ENCODE assay signal across 14 cellular contexts in the genomic region with DNA sequence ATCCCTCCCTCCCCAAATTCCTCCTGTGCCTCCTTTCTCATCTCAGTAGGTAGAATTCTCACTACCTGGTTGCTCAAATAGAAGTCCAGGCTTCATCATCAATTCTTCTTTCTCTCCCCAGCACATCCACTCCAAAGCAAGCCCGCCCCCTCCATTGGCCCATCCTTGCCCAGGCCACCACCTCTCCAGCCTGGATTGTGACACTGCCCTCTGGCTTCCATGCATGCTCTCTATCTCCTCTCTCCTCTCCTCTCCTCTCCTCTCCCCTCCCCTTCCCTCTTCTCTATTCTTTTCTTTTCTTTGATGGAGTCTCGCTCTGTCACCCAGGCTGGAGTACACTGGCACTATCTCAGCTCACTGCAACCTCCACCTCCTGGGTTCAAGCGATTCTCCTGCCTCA.
"Had no signal": no experiment of that assay in that cellular context is flagged by ENCODE, and none has a peak within 500 bp of the region (broad histone marks: within the 10 kb centered on the region; RNA-seq: fewer than 3 reads in every experiment).

No MANE protein-coding gene starts in this region.

- H3K4me1 Mint-ChIP-seq: activated B cell treated with CpG ODN at 0.5 μM for 24 hours; naive thymus-derived CD4-positive, alpha-beta T cell; stimulated activated naive B cell treated with anti-CD40 and anti-IgM and Interleukin-4, amounts not matched to agents 10 μg/mL and 1 μg/mL and 100 μg/mL, for 72 hours had no signal

- H3K27me3 Mint-ChIP-seq: activated B cell treated with CpG ODN at 0.5 μM for 24 hours; activated CD8-positive, alpha-beta T cell treated with anti-CD3 and anti-CD28 coated beads for 36 hours had no signal

- ATAC-seq: activated CD8-positive, alpha-beta T cell treated with anti-CD3 and anti-CD28 coated beads for 36 hours; activated T-cell treated with anti-CD3 and anti-CD28 coated beads, Interleukin-2, amount 50 U/mL, for 4 hours; heart right ventricle; mucosa of descending colon; naive thymus-derived CD4-positive, alpha-beta T cell; stimulated activated naive B cell treated with anti-CD40 and anti-IgM and Interleukin-4, amounts not matched to agents 10 μg/mL and 1 μg/mL and 100 μg/mL, for 72 hours had no signal

- H3K9me3 Mint-ChIP-seq: activated B cell treated with CpG ODN at 0.5 μM for 24 hours; activated CD8-positive, alpha-beta T cell treated with anti-CD3 and anti-CD28 coated beads for 36 hours; activated T-cell treated with anti-CD3 and anti-CD28 coated beads, Interleukin-2, amount 50 U/mL, for 4 hours; stimulated activated naive B cell treated with anti-CD40 and anti-IgM and Interleukin-4, amounts not matched to agents 10 μg/mL and 1 μg/mL and 100 μg/mL, for 72 hours had no signal

- H3K4me1 ChIP-seq: parathyroid adenoma, transverse colon, vagina had no signal

- H3K4me3 ChIP-seq: heart right ventricle, lung, mucosa of descending colon, transverse colon, vagina had no signal

- H3K36me3 ChIP-seq: heart right ventricle, transverse colon, vagina had no signal

- H3K27ac Mint-ChIP-seq: activated B cell treated with CpG ODN at 0.5 μM for 24 hours; activated CD8-positive, alpha-beta T cell treated with anti-CD3 and anti-CD28 coated beads for 36 hours; stimulated activated naive B cell treated with anti-CD40 and anti-IgM and Interleukin-4, amounts not matched to agents 10 μg/mL and 1 μg/mL and 100 μg/mL, for 72 hours had no signal

- H3K27me3 ChIP-seq: transverse colon, vagina had no signal

- H3K9me3 ChIP-seq: heart right ventricle, mucosa of descending colon, transverse colon, vagina had no signal

- H3K27ac ChIP-seq: heart right ventricle, parathyroid adenoma, transverse colon, vagina had no signal

- DNase-seq: activated B cell treated with CpG ODN at 0.5 μM for 24 hours; activated CD4-positive, alpha-beta T cell treated with anti-CD3 and anti-CD28 coated beads for 48 hours; activated CD8-positive, alpha-beta T cell treated with anti-CD3 and anti-CD28 coated beads for 36 hours; activated effector memory CD4-positive, alpha-beta T cell treated with Interleukin-2 at 50 U/mL for 16 hours; activated naive CD4-positive, alpha-beta T cell treated with anti-CD3 and anti-CD28 coated beads, Interleukin-2, amount 50 U/mL, for 16 hours; activated T-cell treated with anti-CD3 and anti-CD28 coated beads, Interleukin-2, amount 50 U/mL, for 4 hours; heart right ventricle; mucosa of descending colon; naive thymus-derived CD4-positive, alpha-beta T cell; stimulated activated naive B cell treated with anti-CD40 and anti-IgM and Interleukin-4, amounts not matched to agents 10 μg/mL and 1 μg/mL and 100 μg/mL, for 72 hours; transverse colon had no signal

- H3K36me3 Mint-ChIP-seq: stimulated activated naive B cell treated with anti-CD40 and anti-IgM and Interleukin-4, amounts not matched to agents 10 μg/mL and 1 μg/mL and 100 μg/mL, for 72 hours had no signal

- H3K9ac ChIP-seq: parathyroid adenoma had no signal

- H3K4me3 Mint-ChIP-seq: activated B cell treated with CpG ODN at 0.5 μM for 24 hours; activated CD8-positive, alpha-beta T cell treated with anti-CD3 and anti-CD28 coated beads for 36 hours; activated T-cell treated with anti-CD3 and anti-CD28 coated beads, Interleukin-2, amount 50 U/mL, for 4 hours; naive thymus-derived CD4-positive, alpha-beta T cell; stimulated activated naive B cell treated with anti-CD40 and anti-IgM and Interleukin-4, amounts not matched to agents 10 μg/mL and 1 μg/mL and 100 μg/mL, for 72 hours had no signal
